ENCODE assay signal across 2 cellular contexts in genomic region chr13:109784590-109785140, GRCh38.
TF ChIP-seq lines count a peak whose summit lies in the region.

No MANE protein-coding gene starts in this region.

TF ChIP-seq in liver, 16 proteins besides CTCF, POLR2A, EP300 and RAD21:
- TF ChIP-seq ZBTB33 (IDR thresholded peaks at IDR 0.05) (no peak), REST (IDR thresholded peaks at IDR 0.05) (no peak), GABPA (IDR thresholded peaks at IDR 0.05 in 1 of 2, conservative IDR thresholded peaks at IDR 0.05 in 1 of 2) (no peak), EGR1 (IDR thresholded peaks at IDR 0.05; ENCODE audit: low read depth in 2 of 2) (no peak), JUND (IDR thresholded peaks at IDR 0.05) (no peak), TAF1 (conservative IDR thresholded peaks at IDR 0.05) (no peak), ATF3 (IDR thresholded peaks at IDR 0.05) (no peak), HNF4G (IDR thresholded peaks at IDR 0.05) (no peak), SP1 (IDR thresholded peaks at IDR 0.05) (no peak), MAX (IDR thresholded peaks at IDR 0.05) (no peak), HNF4A (conservative IDR thresholded peaks at IDR 0.05) (no peak), FOXA2 (IDR thresholded peaks at IDR 0.05) (no peak), FOXA1 (IDR thresholded peaks at IDR 0.05) (no peak), YY1 (IDR thresholded peaks at IDR 0.05) (no peak), NR2F2 (IDR thresholded peaks at IDR 0.05) (no peak), RXRA (IDR thresholded peaks at IDR 0.05) (no peak)

TF ChIP-seq in HepG2, 621 proteins besides CTCF, POLR2A, EP300 and RAD21 (continued from another document):
- TF ChIP-seq RBFOX2 (IDR thresholded peaks at IDR 0.05; ENCODE audit: low read depth, low read length) (no peak), SMYD3 (CRISPR knock-in tag; IDR thresholded peaks at IDR 0.05) (no peak), PHB2 (IDR thresholded peaks at IDR 0.05; ENCODE audit: partially characterized antibody) (no peak), FOXA1 (IDR thresholded peaks at IDR 0.05) (no peak), FOXA1 (CRISPR knock-in tag; IDR thresholded peaks at IDR 0.05) (no peak), ONECUT2 (CRISPR knock-in tag; IDR thresholded peaks at IDR 0.05) (no peak), FUBP1 (CRISPR knock-in tag; IDR thresholded peaks at IDR 0.05; ENCODE audit: borderline replicate concordance) (no peak), MYC (CRISPR knock-in tag; IDR thresholded peaks at IDR 0.05; ENCODE audit: borderline replicate concordance) (no peak), ZMAT5 (CRISPR knock-in tag; IDR thresholded peaks at IDR 0.05; ENCODE audit: borderline replicate concordance, low read depth) (no peak), RFX3 (CRISPR knock-in tag; IDR thresholded peaks at IDR 0.05) (no peak), KMT2B (CRISPR knock-in tag; IDR thresholded peaks at IDR 0.05) (no peak), TFE3 (CRISPR knock-in tag; IDR thresholded peaks at IDR 0.05) (no peak), ZNF788 (CRISPR knock-in tag; IDR thresholded peaks at IDR 0.05; ENCODE audit: borderline replicate concordance) (no peak), KAT2B (IDR thresholded peaks at IDR 0.05; ENCODE audit: borderline replicate concordance, low read depth, low read length) (no peak), CREB1 (IDR thresholded peaks at IDR 0.05) (no peak), CREB1 (CRISPR knock-in tag; IDR thresholded peaks at IDR 0.05) (no peak), PITX1 (CRISPR knock-in tag; IDR thresholded peaks at IDR 0.05) (no peak), ZHX1 (CRISPR knock-in tag; IDR thresholded peaks at IDR 0.05; ENCODE audit: low read depth) (no peak)
